1 cellular context compared by ENCODE assay signal in the genomic region with DNA sequence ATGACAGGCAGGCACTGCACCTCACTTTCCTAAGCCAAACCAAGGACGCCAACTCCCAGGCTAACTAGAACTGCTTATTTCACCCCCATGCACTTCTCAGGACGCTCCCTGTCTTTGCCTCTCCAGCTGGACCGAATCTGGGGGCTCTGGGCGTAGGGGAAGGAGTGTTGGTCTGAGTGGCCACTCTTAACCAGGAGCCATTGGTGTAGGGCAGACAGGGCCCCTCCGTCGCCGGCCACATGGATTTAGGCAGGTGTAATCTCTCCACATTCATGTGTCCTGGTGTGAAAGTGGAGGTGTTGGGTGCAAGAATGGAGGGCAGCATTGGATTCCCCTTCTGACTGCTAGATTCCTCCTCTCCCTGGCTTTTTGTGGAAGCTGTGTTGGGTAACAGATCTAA.
TF ChIP-seq lines count a peak whose summit lies in the region.

No MANE protein-coding gene starts in this region.

TF ChIP-seq in H1, 55 proteins besides CTCF, POLR2A, EP300 and RAD21:
- no peak for TF ChIP-seq FOSL1 (IDR thresholded peaks at IDR 0.05; ENCODE audit: insufficient read depth, low read depth, low read length)
- TF ChIP-seq, protein P1, sequence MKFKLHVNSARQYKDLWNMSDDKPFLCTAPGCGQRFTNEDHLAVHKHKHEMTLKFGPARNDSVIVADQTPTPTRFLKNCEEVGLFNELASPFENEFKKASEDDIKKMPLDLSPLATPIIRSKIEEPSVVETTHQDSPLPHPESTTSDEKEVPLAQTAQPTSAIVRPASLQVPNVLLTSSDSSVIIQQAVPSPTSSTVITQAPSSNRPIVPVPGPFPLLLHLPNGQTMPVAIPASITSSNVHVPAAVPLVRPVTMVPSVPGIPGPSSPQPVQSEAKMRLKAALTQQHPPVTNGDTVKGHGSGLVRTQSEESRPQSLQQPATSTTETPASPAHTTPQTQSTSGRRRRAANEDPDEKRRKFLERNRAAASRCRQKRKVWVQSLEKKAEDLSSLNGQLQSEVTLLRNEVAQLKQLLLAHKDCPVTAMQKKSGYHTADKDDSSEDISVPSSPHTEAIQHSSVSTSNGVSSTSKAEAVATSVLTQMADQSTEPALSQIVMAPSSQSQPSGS (IDR thresholded peaks at IDR 0.05; ENCODE audit: low read length) = no peak
- no peak for TF ChIP-seq CREB1 (IDR thresholded peaks at IDR 0.05)
- TF ChIP-seq POU5F1 (IDR thresholded peaks at IDR 0.05; ENCODE audit: low read depth, low read length) = no peak
- no peak for TF ChIP-seq CBX8 (IDR thresholded peaks at IDR 0.05; ENCODE audit: borderline replicate concordance, low read depth, low read length)
- TF ChIP-seq NRF1 (IDR thresholded peaks at IDR 0.05; ENCODE audit: low read depth, low read length) = no peak
- TF ChIP-seq POLR2AphosphoS5 (IDR thresholded peaks at IDR 0.05; ENCODE audit: low read depth, low read length) = no peak
- TF ChIP-seq SP2 (IDR thresholded peaks at IDR 0.05; ENCODE audit: low read length) = no peak
- no peak for TF ChIP-seq SP1 (IDR thresholded peaks at IDR 0.05; ENCODE audit: low read depth, low read length)
- no peak for TF ChIP-seq CHD1 (IDR thresholded peaks at IDR 0.05; ENCODE audit: low read depth, low read length)
- no peak for TF ChIP-seq BRCA1 (IDR thresholded peaks at IDR 0.05; ENCODE audit: low read depth, low read length)
TF ChIP-seq in H1: peak in this region for 0.
